ENCODE assay signal across 8 cellular contexts in genomic region chr19:45485301-45486077, GRCh38. TPM values are rescaled to one million over a fixed set of nuclear protein-coding genes. Genes with fewer than 3 reads are reported as not detected.
DNase-seq lines count a peak whose midpoint lies in the region; ATAC-seq lines count a peak whose summit lies in the region.

No MANE protein-coding gene starts in this region.

- peak overlapping the region; percentile 85 for H3K4me3 Mint-ChIP-seq in activated T-cell treated with anti-CD3 and anti-CD28 coated beads, Interleukin-2, amount 50 U/mL, for 24 hours

- no peaks in the 10 kb centered on the region for H3K9me3 Mint-ChIP-seq in activated T-cell treated with anti-CD3 and anti-CD28 coated beads, Interleukin-2, amount 50 U/mL, for 24 hours

- H3K27ac Mint-ChIP-seq in activated T-cell treated with anti-CD3 and anti-CD28 coated beads, Interleukin-2, amount 50 U/mL, for 24 hours: peak overlapping the region; percentile 92

- ATAC-seq in GM21619 (IDR thresholded peaks at IDR 0.05; ENCODE audit: unreplicated experiment) (peak; percentile 86), esophagus mucosa (peak; percentile 97)

- H3K36me3 Mint-ChIP-seq in activated T-cell treated with anti-CD3 and anti-CD28 coated beads, Interleukin-2, amount 50 U/mL, for 24 hours (ENCODE audit: low read depth): no peaks in the 10 kb centered on the region

- H3K27me3 Mint-ChIP-seq in activated T-cell treated with anti-CD3 and anti-CD28 coated beads, Interleukin-2, amount 50 U/mL, for 24 hours: peaks cover 4% of the 10 kb centered on the region

- peak overlapping the region; percentile 67 for H3K4me3 ChIP-seq in Jurkat, Clone E6-1 (ENCODE audit: low read length)

- peaks cover 12% of the 10 kb centered on the region for H3K4me1 Mint-ChIP-seq in activated T-cell treated with anti-CD3 and anti-CD28 coated beads, Interleukin-2, amount 50 U/mL, for 24 hours (ENCODE audit: low read depth)

- DNase-seq in DMS53 treated with DMSO at 0.1 percent for 48 hours (lab: John Stamatoyannopoulos, UW; ENCODE audit: unreplicated experiment) (peak; percentile 81), OCI-M2 (lab: John Stamatoyannopoulos, UW; ENCODE audit: unreplicated experiment) (peak; percentile 94), myocyte (ENCODE audit: low read depth) (peak; percentile 94)
- peak; percentile 95 for DNase-seq in Jurkat, Clone E6-1 (ENCODE audit: low read depth, low spot score)
- peak; percentile 99 for DNase-seq in activated T-cell treated with anti-CD3 and anti-CD28 coated beads, Interleukin-2, amount 50 U/mL, for 24 hours
- DNase-seq in stimulated activated CD8-positive, alpha-beta memory T cell treated with anti-CD3 and anti-CD28 coated beads, Interleukin-7, amount 100 ng/mL, for 4 hours (ENCODE audit: low read depth in 2 of 2): peak; percentile 94 to 96

RNA-seq across cellular contexts. Expression of gene RTN2, which starts 11.4 kb away (rescaled TPM):
- 3.5 TPM for polyA plus RNA-seq in Jurkat, Clone E6-1 (2012; ENCODE audit: insufficient read depth, insufficient read length)
- total RNA-seq in esophagus mucosa: 1.4 TPM
- total RNA-seq in myocyte: 120 and 139 TPM in 2 replicates
- polyA plus RNA-seq in myocyte (2012): 116 TPM

RNA-seq across cellular contexts. Expression of gene PPM1N, which starts 12.8 kb away (rescaled TPM):
- polyA plus RNA-seq in Jurkat, Clone E6-1 (2012; ENCODE audit: insufficient read depth, insufficient read length): 2.8 TPM
- total RNA-seq in esophagus mucosa (2.4 TPM), myocyte (0.26 and 0.64 TPM in 2 replicates)
- polyA plus RNA-seq in myocyte (2012): 1.5 TPM

RNA-seq across cellular contexts. Expression of gene FOSB, which starts 17.7 kb away (rescaled TPM):
- 1.1 TPM for polyA plus RNA-seq in Jurkat, Clone E6-1 (2012; ENCODE audit: insufficient read depth, insufficient read length)
- total RNA-seq in esophagus mucosa (2.5 TPM), myocyte (2.0 and 4.1 TPM in 2 replicates)
- polyA plus RNA-seq in myocyte (2012): 0.79 TPM

RNA-seq across cellular contexts. Expression of gene VASP, which starts 21.8 kb away (rescaled TPM):
- 41.0 TPM for polyA plus RNA-seq in Jurkat, Clone E6-1 (2012; ENCODE audit: insufficient read depth, insufficient read length)
- 48.8 TPM for total RNA-seq in esophagus mucosa
- 54.9 and 75.2 TPM in 2 replicates for total RNA-seq in myocyte
- 49.3 TPM for polyA plus RNA-seq in myocyte (2012)

Comparison
In these comparisons a context has a peak if more than half of its experiments do, and no peak if none do; other contexts are left out.
1. Peak in every context shown above with its lines: DNase-seq, ATAC-seq and H3K4me3 ChIP-seq.
2. RNA of gene RTN2, which starts 11.4 kb away (total RNA-seq): 120 to 139 TPM in myocyte; 1.4 TPM in esophagus mucosa (single experiment); every median in the first group is over 10 times any median in the second.